In the genomic region with DNA sequence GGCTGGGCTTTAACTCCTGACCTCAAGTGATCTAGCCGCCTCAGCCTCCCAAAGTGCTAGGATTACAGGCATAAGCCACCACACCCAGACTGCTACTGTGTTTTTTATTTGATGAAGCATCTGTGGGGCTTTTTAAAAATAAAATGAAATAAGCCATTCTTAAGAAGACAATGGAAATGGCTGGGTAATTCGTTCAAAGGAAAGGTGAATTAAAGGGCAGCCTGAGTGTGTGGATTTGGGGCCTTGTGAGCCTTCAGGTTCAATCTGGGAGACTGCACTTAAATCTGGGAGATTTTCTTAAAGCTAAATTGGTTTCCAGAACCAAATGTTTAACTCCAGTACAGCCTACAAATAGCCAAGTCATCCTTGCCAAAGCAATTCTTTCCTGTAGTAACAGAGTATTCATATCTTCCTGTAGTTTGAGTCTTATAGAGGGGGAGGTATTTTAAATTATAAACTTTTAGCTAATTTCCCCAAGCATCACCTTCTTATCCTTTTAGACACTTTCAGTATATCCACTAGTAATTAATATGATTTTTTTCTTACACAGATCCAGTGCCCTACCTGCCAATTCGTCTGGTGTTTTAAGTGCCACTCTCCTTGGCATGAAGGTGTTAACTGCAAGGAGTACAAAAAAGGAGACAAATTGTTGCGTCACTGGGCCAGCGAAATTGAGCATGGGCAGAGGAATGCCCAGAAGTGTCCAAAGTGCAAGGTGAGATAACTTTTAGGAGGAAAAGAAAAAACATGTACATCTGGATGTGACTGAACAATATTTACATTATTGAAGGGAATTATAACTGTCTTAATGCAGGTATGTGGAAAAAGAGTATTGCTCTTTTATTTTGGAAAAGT, we compare ENCODE assay signal across 12 cellular contexts.
"Had no signal": no experiment of that assay in that cellular context is flagged by ENCODE, and none has a peak within 500 bp of the region (broad histone marks: within the 10 kb centered on the region; RNA-seq: fewer than 3 reads in every experiment).

No MANE protein-coding gene starts in this region.

- H3K27me3 ChIP-seq: foreskin keratinocyte, upper lobe of left lung had no signal

- H3K4me3 ChIP-seq: upper lobe of left lung had no signal

- H3K36me3 ChIP-seq: upper lobe of left lung had no signal

- H3K9me3 ChIP-seq: upper lobe of left lung had no signal

- H3K4me3 Mint-ChIP-seq: activated T-helper 17 cell treated with anti-CD3 and anti-CD28 coated beads, Interleukin-2, amount 50 U/mL, for 72 hours; neural crest cell had no signal

- H3K27ac Mint-ChIP-seq: activated T-helper 17 cell treated with anti-CD3 and anti-CD28 coated beads, Interleukin-2, amount 50 U/mL, for 72 hours had no signal

- H3K27me3 Mint-ChIP-seq: activated T-helper 17 cell treated with anti-CD3 and anti-CD28 coated beads, Interleukin-2, amount 50 U/mL, for 72 hours had no signal

- H3K9me3 Mint-ChIP-seq: activated T-helper 17 cell treated with anti-CD3 and anti-CD28 coated beads, Interleukin-2, amount 50 U/mL, for 72 hours; neural crest cell had no signal

- H3K4me1 Mint-ChIP-seq: activated T-helper 17 cell treated with anti-CD3 and anti-CD28 coated beads, Interleukin-2, amount 50 U/mL, for 72 hours; neural crest cell had no signal

- H3K27ac ChIP-seq: foreskin keratinocyte, upper lobe of left lung had no signal

- DNase-seq: activated naive CD4-positive, alpha-beta T cell treated with Interleukin-2 at 50 U/mL for 16 hours; anterior cingulate cortex; cortex of kidney; effector CD8-positive, alpha-beta T cell; foreskin keratinocyte; kidney glomerular epithelial cell; stimulated activated naive CD4-positive, alpha-beta T cell; T-helper 9 cell; upper lobe of left lung had no signal

- H3K4me1 ChIP-seq: upper lobe of left lung had no signal

- ATAC-seq: activated CD4-positive, CD25-positive, alpha-beta regulatory T cell treated with anti-CD3 and anti-CD28 coated beads, Interleukin-2, amount 50 U/mL, for 24 hours; activated T-helper 17 cell treated with anti-CD3 and anti-CD28 coated beads, Interleukin-2, amount 50 U/mL, for 72 hours; foreskin keratinocyte had no signal
